In the genomic region with DNA sequence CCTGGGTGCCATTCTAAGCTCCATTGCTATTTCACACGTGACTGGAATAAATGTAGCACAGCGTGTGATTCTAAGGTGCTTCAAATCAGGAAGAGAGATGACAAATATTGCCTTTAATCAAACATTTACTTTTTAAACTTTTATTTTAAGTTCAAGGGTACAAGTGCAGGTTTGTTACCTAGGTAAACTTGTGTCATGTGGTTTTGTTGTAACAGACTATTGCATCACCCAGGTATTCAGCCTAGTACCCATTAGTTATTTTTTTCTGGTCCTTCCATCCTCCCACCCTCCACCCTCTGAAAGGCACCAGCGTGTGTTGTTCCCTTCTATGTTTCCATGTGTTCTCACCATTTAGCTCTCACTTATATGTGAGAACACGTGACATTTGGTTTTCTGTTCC, we compare ENCODE assay signal across 35 cellular contexts.
"Had no signal": no experiment of that assay in that cellular context is flagged by ENCODE, and none has a peak within 500 bp of the region (broad histone marks: within the 10 kb centered on the region; RNA-seq: fewer than 3 reads in every experiment).

No MANE protein-coding gene starts in this region.

- H3K36me3 ChIP-seq: MG63 had no signal

- H3K27me3 ChIP-seq: MG63 had no signal

- H3K4me3 ChIP-seq: MG63 had no signal

- DNase-seq: Karpas-422, Kasumi-1, MG63, MM.1S, MV-4-11, NCI-H1048, NCI-H1092, NCI-H1092 treated with DMSO at 0.1 percent for 48 hours, NCI-H1105, NCI-H1105 treated with DMSO at 0.1 percent for 48 hours, NCI-H1417, NCI-H1417 treated with DMSO at 0.1 percent for 48 hours, NCI-H1436, NCI-H1436 treated with DMSO at 0.1 percent for 48 hours, NCI-H146, NCI-H1694, NCI-H1694 treated with DMSO at 0.1 percent for 48 hours, NCI-H187, NCI-H187 treated with DMSO at 0.1 percent for 48 hours, NCI-H1930, NCI-H2029, NCI-H2029 treated with DMSO at 0.1 percent for 48 hours, NCI-H2081, NCI-H2081 treated with DMSO at 0.1 percent for 48 hours, NCI-H2107, NCI-H2171, NCI-H2171 treated with DMSO at 0.1 percent for 48 hours, NCI-H2227 treated with DMSO at 0.1 percent for 48 hours, NCI-H226, NCI-H345, NCI-H446, NCI-H446 treated with DMSO at 0.1 percent for 48 hours, NCI-H510A, NCI-H510A treated with DMSO at 0.1 percent for 48 hours, NCI-H524 had no signal

- H3K9me3 ChIP-seq: MG63 had no signal
